8 cellular contexts compared by ENCODE assay signal in the genomic region with DNA sequence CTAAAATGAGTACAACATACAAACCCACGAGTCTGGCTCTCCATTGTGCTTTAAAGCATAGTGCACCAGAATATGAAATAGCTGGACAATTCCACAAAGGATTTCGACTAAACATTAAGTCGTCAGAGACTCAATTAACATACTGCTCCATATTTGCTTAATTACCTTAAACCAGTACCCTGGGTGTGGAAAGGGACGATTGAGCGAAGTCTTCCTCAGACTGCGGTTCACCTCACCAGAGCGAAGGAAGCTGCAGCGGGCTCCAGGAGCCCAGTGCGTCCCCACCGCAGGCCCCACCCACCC. TPM values are rescaled to one million over a fixed set of nuclear protein-coding genes. Genes with fewer than 3 reads are reported as not detected.
DNase-seq lines count a peak whose midpoint lies in the region; ATAC-seq and TF ChIP-seq lines count a peak whose summit lies in the region.

No MANE protein-coding gene starts in this region.

- POLR2A ChIA-PET in RWPE1 (lab: Yijun Ruan, JAX; ENCODE audit: low non-redundant PET), result interaction anchor here (0.5 kb wide), 1 partner anchor 34 kb away, joined by 3 read pairs; no protein-coding TSS in a partner anchor

- H2AFZ ChIP-seq in ACC112 (ENCODE audit: low read length, unreplicated experiment), result peak overlapping the region; percentile 92

- CTCF ChIA-PET in RWPE1 (lab: Yijun Ruan, JAX), result interaction anchor here (0.6 to 0.7 kb wide), 3 partner anchors 20 to 591 kb away, joined by 3 to 7 read pairs (median 4); no protein-coding TSS in a partner anchor

- peaks cover 13% of the 10 kb centered on the region for H3K4me1 ChIP-seq in ACC112 (ENCODE audit: control insufficient read depth, insufficient read depth, low read length, unreplicated experiment)

- H3K27me3 ChIP-seq in ACC112 (ENCODE audit: insufficient read depth, low read length), result no peaks in the 10 kb centered on the region

- intact Hi-C loops in posterior vena cava (cut with DNase I), result no loop called here

- peaks cover 26% of the 10 kb centered on the region for H3K79me2 ChIP-seq in ACC112 (ENCODE audit: control insufficient read depth, insufficient read depth, low read length, unreplicated experiment)

- H3K36me3 ChIP-seq in ACC112 (ENCODE audit: insufficient read depth, low read length), result no peaks in the 10 kb centered on the region

- TF ChIP-seq CTCF in RWPE1 (conservative IDR thresholded peaks at IDR 0.05; ENCODE audit: low read depth), result no peak
- no peak for TF ChIP-seq CTCF in fibroblast of mammary gland (conservative IDR thresholded peaks at IDR 0.05; ENCODE audit: control insufficient read depth, insufficient read depth, low read depth, low read length)

- DNase-seq in RWPE1 (ENCODE audit: low spot score) (no peak), fibroblast of mammary gland (ENCODE audit: low read depth) (no peak), skeletal muscle cell (ENCODE audit: low read depth) (no peak), posterior vena cava (ENCODE audit: low spot score) (no peak), NCI-H446 treated with DMSO at 0.1 percent for 48 hours (lab: John Stamatoyannopoulos, UW) (no peak)

- H3K27ac ChIP-seq in ACC112 (ENCODE audit: low read depth, low read length), result no peak overlapping the region
- H3K27ac ChIP-seq in RWPE1, result peak overlapping the region; percentile 85

- H3K4me3 ChIP-seq in ACC112 (ENCODE audit: low read depth, low read length) (peak overlapping the region; percentile 95), fibroblast of mammary gland (ENCODE audit: control insufficient read depth, low read depth, low read length) (peak overlapping the region; percentile 74), skeletal muscle cell (ENCODE audit: low read depth, low read length) (peak overlapping the region; percentile 74)

- peak; percentile 28 for ATAC-seq in GM19351 (IDR thresholded peaks at IDR 0.05; ENCODE audit: unreplicated experiment)
- no peak for ATAC-seq in HG03469 (IDR thresholded peaks at IDR 0.05; ENCODE audit: unreplicated experiment)

RNA-seq across cellular contexts. Expression of gene TRPC1, which starts 0.2 kb away (rescaled TPM):
- total RNA-seq in posterior vena cava, result 10 to 100 TPM; 21.1 to 27.9 TPM
